17 cellular contexts compared by ENCODE assay signal in genomic region chr11:121350314-121351046, GRCh38. TPM values are rescaled to one million over a fixed set of nuclear protein-coding genes. Genes with fewer than 3 reads are reported as not detected.
A peak's percentile ranks its signal among the peaks of the same experiment; 100 is the strongest.
DNase-seq lines count a peak whose midpoint lies in the region; ATAC-seq, FAIRE-seq and TF ChIP-seq lines count a peak whose summit lies in the region.
"Had no signal": no experiment of that assay in that cellular context is flagged by ENCODE, and none has a peak within 500 bp of the region (broad histone marks: within the 10 kb centered on the region; RNA-seq: fewer than 3 reads in every experiment).

No MANE protein-coding gene starts in this region.

- H2AFZ ChIP-seq in IMR-90 (replicated peaks; ENCODE audit: low read length, poor library complexity) = no peak overlapping the region
- H2AFZ ChIP-seq in neural progenitor cell (replicated peaks) = peak overlapping the region; percentile 8

- CTCF ChIA-PET in IMR-90 (lab: Yijun Ruan, JAX) = no interaction called here

- H3K27me3 ChIP-seq in IMR-90 (ENCODE audit: control insufficient read depth, insufficient read depth, low read length) (peaks cover 31% of the 10 kb centered on the region), neural progenitor cell (no peaks in the 10 kb centered on the region)
- H3K27me3 ChIP-seq: SJCRH30 had no signal

- H3K27ac Mint-ChIP-seq in brain = peak overlapping the region in 4 of 5 experiments; percentile 33 to 98 (median 70)
- H3K27ac Mint-ChIP-seq in neural progenitor cell = no peak overlapping the region
- no peak overlapping the region for H3K27ac Mint-ChIP-seq in glutamatergic neuron (ENCODE audit: unreplicated experiment)
- H3K27ac Mint-ChIP-seq: H9 had no signal

- in situ Hi-C loops in IMR-90 (cut with MboI; ENCODE audit: low sequenced_read_pairs) = no loop called here

- H2BK20ac ChIP-seq in IMR-90 (ENCODE audit: low read depth, low read length) = no peak overlapping the region

- H3K79me1 ChIP-seq in IMR-90 (ENCODE audit: low read depth in 1 of 2, low read length in 2 of 2) = no peaks in the 10 kb centered on the region

- H3K18ac ChIP-seq in IMR-90 (ENCODE audit: low read depth, low read length) = no peak overlapping the region

- H4K8ac ChIP-seq in IMR-90 (ENCODE audit: low read depth in 2 of 2, low read length in 2 of 2) = no peak overlapping the region

- no peaks in the 10 kb centered on the region for H3K79me2 ChIP-seq in neural progenitor cell (ENCODE audit: low read depth)

- WGBS in IMR-90 (ENCODE audit: extremely low coverage in 2 of 2, insufficient read length in 1 of 2), 2 experiments = no CpG with 5 or more reads among the region's 3 CpGs

- no TSS peak for BruUV-seq in IMR-90 (replicated peaks; lab: Mats Ljungman, UMichigan)

- no peaks in the 10 kb centered on the region for H3K9me3 ChIP-seq in IMR-90 (ENCODE audit: control insufficient read depth, insufficient read depth, low read length)
- H3K9me3 ChIP-seq in neural progenitor cell (ENCODE audit: low read depth) = no peaks in the 10 kb centered on the region
- H3K9me3 ChIP-seq: SJCRH30 had no signal

- no peak overlapping the region for H3K56ac ChIP-seq in IMR-90 (ENCODE audit: extremely low read depth, insufficient read depth, low read length)

- no peak overlapping the region for H3K4me2 ChIP-seq in IMR-90 (ENCODE audit: low read depth, low read length)
- H3K4me2 ChIP-seq in neural progenitor cell = no peak overlapping the region

- H4K20me1 ChIP-seq in IMR-90 (ENCODE audit: insufficient read depth, low read length) (no peaks in the 10 kb centered on the region), neural progenitor cell (ENCODE audit: low read depth) (no peaks in the 10 kb centered on the region)

- POLR2A ChIA-PET in IMR-90 (lab: Charles Lee; ENCODE audit: unreplicated experiment) = interaction anchor here (0.5 kb wide), 1 partner anchor 59 kb away, joined by 3 read pairs; no protein-coding TSS in a partner anchor

- H3K27me3 Mint-ChIP-seq in brain (peaks cover 12% of the 10 kb centered on the region), neural progenitor cell (ENCODE audit: insufficient read depth, low read depth) (peaks cover 4% of the 10 kb centered on the region), glutamatergic neuron (ENCODE audit: unreplicated experiment) (no peaks in the 10 kb centered on the region)

- FAIRE-seq in islet of Langerhans (lab: Jason Lieb, UNC) = peak; percentile 84
- FAIRE-seq: D721Med had no signal

- no peak for DNase-seq in IMR-90
- no peak for DNase-seq in neural progenitor cell (ENCODE audit: low spot score)
- no peak for DNase-seq in glutamatergic neuron
- no peak for DNase-seq in KG1 (lab: John Stamatoyannopoulos, UW)
- DNase-seq in HuH-7.5 (ENCODE audit: low spot score) = no peak
- DNase-seq in dermis blood vessel endothelial cell = no peak
- DNase-seq: ACHN, H9, NCI-H1105, NCI-H2081 treated with DMSO at 0.1 percent for 48 hours, NCI-H510A treated with DMSO at 0.1 percent for 48 hours, NCI-H82, SJCRH30 had no signal

- H3K4me1 ChIP-seq in IMR-90 (ENCODE audit: control insufficient read depth, insufficient read depth, low read length) = no peaks in the 10 kb centered on the region
- peaks cover 5% of the 10 kb centered on the region for H3K4me1 ChIP-seq in neural progenitor cell
- H3K4me1 ChIP-seq: SJCRH30 had no signal

- H3K14ac ChIP-seq in IMR-90 (replicated peaks; ENCODE audit: low read depth, low read length) = no peak overlapping the region

- H3K23ac ChIP-seq in IMR-90 (ENCODE audit: low read depth, low read length) = no peak overlapping the region

- H3K36me3 Mint-ChIP-seq in brain (no peaks in the 10 kb centered on the region), neural progenitor cell (no peaks in the 10 kb centered on the region), glutamatergic neuron (ENCODE audit: unreplicated experiment) (no peaks in the 10 kb centered on the region)

- H3K9ac ChIP-seq in IMR-90 (ENCODE audit: low read depth, low read length) = no peak overlapping the region
- H3K9ac ChIP-seq in neural progenitor cell = no peak overlapping the region

- H2BK15ac ChIP-seq in IMR-90 (ENCODE audit: low read depth, low read length) = no peak overlapping the region

- no peak overlapping the region for H4K5ac ChIP-seq in IMR-90 (ENCODE audit: low read depth, low read length)

- TF ChIP-seq POLR2A in IMR-90 (IDR thresholded peaks at IDR 0.05; ENCODE audit: low read depth, low read length) = no peak

- no peak overlapping the region for H3K4me3 ChIP-seq in IMR-90 (ENCODE audit: insufficient read depth, low read depth, low read length)
- no peak overlapping the region for H3K4me3 ChIP-seq in neural progenitor cell
- H3K4me3 ChIP-seq: SJCRH30 had no signal

- no peak for TF ChIP-seq RAD21 in IMR-90 (IDR thresholded peaks at IDR 0.05; ENCODE audit: low read length)

- H3K4me3 Mint-ChIP-seq in brain (peak overlapping the region in 2 of 5 experiments; percentile 16 to 64), neural progenitor cell (no peak overlapping the region), glutamatergic neuron (ENCODE audit: unreplicated experiment) (no peak overlapping the region)
- H3K4me3 Mint-ChIP-seq: H9 had no signal

- H3K9me3 Mint-ChIP-seq in brain (peaks cover 0 to 7% (median 0%) of the 10 kb centered on the region in 5 experiments), neural progenitor cell (no peaks in the 10 kb centered on the region), glutamatergic neuron (ENCODE audit: unreplicated experiment) (no peaks in the 10 kb centered on the region)
- H3K9me3 Mint-ChIP-seq: H9 had no signal

- H3K9me1 ChIP-seq in IMR-90 (ENCODE audit: insufficient read depth, low read length) = no peaks in the 10 kb centered on the region

- no peak for ATAC-seq in IMR-90 (ENCODE audit: low read depth)

- dilution Hi-C loops in IMR-90 (cut with HindIII; ENCODE audit: low sequenced_read_pairs, unreplicated experiment) = no loop called here

- no peak overlapping the region for H4K91ac ChIP-seq in IMR-90 (ENCODE audit: insufficient read depth, low read depth, low read length)

- intact Hi-C loops in IMR-90 (cut with micrococcal nuclease) = no loop called here

- no peak overlapping the region for H2BK5ac ChIP-seq in IMR-90 (ENCODE audit: low read depth, low read length, poor library complexity, severe bottlenecking)

- H3F3A ChIP-seq in neural progenitor cell (ENCODE audit: low read depth) = no peaks in the 10 kb centered on the region

- no peak overlapping the region for H2BK120ac ChIP-seq in IMR-90 (ENCODE audit: low read depth, low read length)

- peaks cover 48% of the 10 kb centered on the region for H3K4me1 Mint-ChIP-seq in brain
- H3K4me1 Mint-ChIP-seq in neural progenitor cell = peaks cover 16% of the 10 kb centered on the region
- peaks cover 7% of the 10 kb centered on the region for H3K4me1 Mint-ChIP-seq in glutamatergic neuron (ENCODE audit: low read depth, unreplicated experiment)

- TF ChIP-seq CTCF in IMR-90 (conservative IDR thresholded peaks at IDR 0.05; ENCODE audit: low read depth, low read length) (no peak), brain (conservative IDR thresholded peaks at IDR 0.05) (no peak), neural progenitor cell (IDR thresholded peaks at IDR 0.05) (no peak), glutamatergic neuron (IDR thresholded peaks at IDR 0.05; ENCODE audit: partially characterized antibody, unreplicated experiment) (no peak)

- no peak overlapping the region for H3K4ac ChIP-seq in IMR-90 (ENCODE audit: low read depth, low read length)

- no peak overlapping the region for H3K27ac ChIP-seq in IMR-90 (ENCODE audit: insufficient read depth, low read length)
- H3K27ac ChIP-seq in neural progenitor cell = no peak overlapping the region
- H3K27ac ChIP-seq: HL-60, SJCRH30 had no signal

- no peak overlapping the region for H2AK9ac ChIP-seq in IMR-90 (replicated peaks; ENCODE audit: low read depth, low read length, poor library complexity)

- no peak overlapping the region for H2AK5ac ChIP-seq in IMR-90 (ENCODE audit: low read depth, low read length)

- H3K36me3 ChIP-seq in IMR-90 (ENCODE audit: control insufficient read depth, insufficient read depth, low read length) = no peaks in the 10 kb centered on the region
- H3K36me3 ChIP-seq in neural progenitor cell = no peaks in the 10 kb centered on the region
- H3K36me3 ChIP-seq: SJCRH30 had no signal

TF ChIP-seq in IMR-90, 13 proteins besides CTCF, POLR2A, EP300 and RAD21 (continues in another document):
- TF ChIP-seq MAZ (IDR thresholded peaks at IDR 0.05; ENCODE audit: borderline replicate concordance, low read depth, low read length) (no peak), FOS (IDR thresholded peaks at IDR 0.05; ENCODE audit: low read depth, low read length) (no peak), ELK1 (IDR thresholded peaks at IDR 0.05; ENCODE audit: borderline replicate concordance, low read depth, low read length) (no peak), USF2 (IDR thresholded peaks at IDR 0.05; ENCODE audit: low read depth, low read length) (no peak), RFX5 (IDR thresholded peaks at IDR 0.05; ENCODE audit: low read depth, low read length) (no peak), CEBPB (IDR thresholded peaks at IDR 0.05; ENCODE audit: low read depth, low read length) (peak; percentile 58), BHLHE40 (IDR thresholded peaks at IDR 0.05; ENCODE audit: low read depth, low read length) (no peak), RCOR1 (IDR thresholded peaks at IDR 0.05; ENCODE audit: insufficient replicate concordance, low read length) (no peak)

RNA-seq across cellular contexts. Expression of gene SC5D, which starts 57.9 kb away (rescaled TPM):
- total RNA-seq in IMR-90 (2012; rRNA removed) = 21.3 and 44.2 TPM in 2 replicates
- 17.8 and 21.7 TPM in 2 replicates for polyA plus RNA-seq in IMR-90 (2012; rRNA removed)
- 2.9 and 6.6 TPM in 2 replicates for polyA plus RNA-seq in IMR-90 (2012; cell fraction: cytosol; rRNA removed)
- 2.6 and 10.8 TPM in 2 replicates for polyA plus RNA-seq in IMR-90 (2012; cell fraction: nucleus; rRNA removed; ENCODE audit: low replicate concordance)
- 23.2 TPM for polyA plus RNA-seq in brain (ENCODE audit: insufficient read depth, low read depth, low replicate concordance)
- total RNA-seq in neural progenitor cell (ENCODE audit: low replicate concordance) = 43.3 and 80.7 TPM in 2 replicates
- total RNA-seq in glutamatergic neuron (ENCODE audit: unreplicated experiment) = 57.7 TPM
- total RNA-seq in dermis blood vessel endothelial cell = 21.6 and 40.8 TPM in 2 replicates

Comparison
In these comparisons a context has a peak if more than half of its experiments do, and no peak if none do; other contexts are left out.
1. H3K27ac Mint-ChIP-seq: peak in brain (4 of 5); none in neural progenitor cell (single experiment) and glutamatergic neuron (single experiment).